37 cellular contexts compared by ENCODE assay signal in the genomic region with DNA sequence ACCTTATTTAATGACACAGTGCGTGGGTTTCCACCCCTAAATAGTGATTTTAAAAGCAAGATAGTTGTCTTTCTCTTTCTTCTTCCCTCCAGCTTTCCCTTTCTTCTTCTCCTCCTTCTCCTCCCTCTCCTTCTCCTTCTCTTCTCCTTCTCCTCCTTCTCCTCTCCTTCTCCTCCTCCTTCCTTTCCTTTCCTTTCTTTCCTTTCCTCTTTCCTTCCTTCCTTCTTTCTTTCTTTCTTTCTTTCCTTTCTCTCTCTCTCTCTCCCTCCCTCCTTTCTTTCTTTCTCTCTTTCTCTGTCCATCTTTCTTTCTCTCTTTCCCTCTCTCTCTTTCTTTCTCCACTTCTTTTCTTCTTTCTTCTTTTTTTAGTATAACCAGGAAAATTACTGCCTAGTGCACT.
"Had no signal": no experiment of that assay in that cellular context is flagged by ENCODE, and none has a peak within 500 bp of the region (broad histone marks: within the 10 kb centered on the region; RNA-seq: fewer than 3 reads in every experiment).

No MANE protein-coding gene starts in this region.

- ATAC-seq: activated naive CD4-positive, alpha-beta T cell treated with anti-CD3 and anti-CD28 coated beads, Interleukin-2, amount 50 U/mL, for 72 hours; activated naive CD8-positive, alpha-beta T cell treated with anti-CD3 and anti-CD28 coated beads, Interleukin-2, amount 50 U/mL, for 24 hours; activated T-cell treated with anti-CD3 and anti-CD28 coated beads, Interleukin-2, amount 50 U/mL, for 4 hours; activated T-cell treated with anti-CD3 and anti-CD28 coated beads, Interleukin-2, amount 50 U/mL, for 72 hours; activated T-helper 17 cell treated with anti-CD3 and anti-CD28 coated beads, Interleukin-2, amount 50 U/mL, for 72 hours; body of pancreas had no signal

- H3K27me3 Mint-ChIP-seq: activated naive CD4-positive, alpha-beta T cell treated with anti-CD3 and anti-CD28 coated beads, Interleukin-2, amount 10 ng/mL, durations not matched to agents 7 days and 5 days; activated naive CD4-positive, alpha-beta T cell treated with anti-CD3 and anti-CD28 coated beads, Interleukin-2, amount 50 U/mL, for 24 hours; activated naive CD8-positive, alpha-beta T cell; activated naive CD8-positive, alpha-beta T cell treated with anti-CD3 and anti-CD28 coated beads for 36 hours; activated naive CD8-positive, alpha-beta T cell treated with anti-CD3 and anti-CD28 coated beads, Interleukin-2, amount 10 ng/mL, durations not matched to agents 7 days and 5 days; activated naive CD8-positive, alpha-beta T cell treated with anti-CD3 and anti-CD28 coated beads, Interleukin-2, amount 50 U/mL, for 24 hours; activated T-cell treated with anti-CD3 and anti-CD28 coated beads, Interleukin-2, amount 50 U/mL, for 24 hours; activated T-helper 17 cell treated with anti-CD3 and anti-CD28 coated beads, Interleukin-2, amount 50 U/mL, for 72 hours; brain; central memory CD8-positive, alpha-beta T cell had no signal

- H3K27ac Mint-ChIP-seq: activated naive CD4-positive, alpha-beta T cell treated with anti-CD3 and anti-CD28 coated beads for 36 hours; activated naive CD4-positive, alpha-beta T cell treated with anti-CD3 and anti-CD28 coated beads, Interleukin-2, amount 10 ng/mL, durations not matched to agents 7 days and 5 days; activated naive CD4-positive, alpha-beta T cell treated with anti-CD3 and anti-CD28 coated beads, Interleukin-2, amount 50 U/mL, for 24 hours; activated naive CD4-positive, alpha-beta T cell treated with anti-CD3 and anti-CD28 coated beads, Interleukin-2, amount 50 U/mL, for 72 hours; activated naive CD8-positive, alpha-beta T cell; activated naive CD8-positive, alpha-beta T cell treated with anti-CD3 and anti-CD28 coated beads for 36 hours; activated naive CD8-positive, alpha-beta T cell treated with anti-CD3 and anti-CD28 coated beads, Interleukin-2, amount 10 ng/mL, durations not matched to agents 7 days and 5 days; activated naive CD8-positive, alpha-beta T cell treated with anti-CD3 and anti-CD28 coated beads, Interleukin-2, amount 50 U/mL, for 24 hours; activated T-cell treated with anti-CD3 and anti-CD28 coated beads, Interleukin-2, amount 50 U/mL, for 24 hours; activated T-cell treated with anti-CD3 and anti-CD28 coated beads, Interleukin-2, amount 50 U/mL, for 72 hours; activated T-helper 1 cell treated with anti-CD3 and anti-CD28 coated beads, Interleukin-12 subunit alpha, Interleukin-12 subunit beta, Interleukin-2, Interleukin-4 antibody, amounts not matched to agents 30 ng/mL and 10 ng/mL and 1 ng/mL, durations not matched to agents 14 hours and 24 hours and 36 hours; activated T-helper 17 cell treated with anti-CD3 and anti-CD28 coated beads, Interleukin-2, amount 50 U/mL, for 72 hours; activated T-helper 2 cell treated with anti-CD3 and anti-CD28 coated beads, Interferon-gamma antibody, Interleukin-2, Interleukin-4, amounts not matched to agents 10 μg/mL and 5 μg/mL and 100 μg/mL, durations not matched to agents 14 hours and 24 hours and 36 hours; brain had no signal

- H3K36me3 ChIP-seq: adrenal gland, ascending aorta, brain microvascular endothelial cell, breast epithelium, cardiac muscle cell had no signal

- H3K4me3 ChIP-seq: adrenal gland, ascending aorta, body of pancreas, breast epithelium, cardiac muscle cell had no signal

- H3K4me3 Mint-ChIP-seq: activated naive CD4-positive, alpha-beta T cell treated with anti-CD3 and anti-CD28 coated beads for 36 hours; activated naive CD4-positive, alpha-beta T cell treated with anti-CD3 and anti-CD28 coated beads, Interleukin-2, amount 10 ng/mL, durations not matched to agents 7 days and 5 days; activated naive CD4-positive, alpha-beta T cell treated with anti-CD3 and anti-CD28 coated beads, Interleukin-2, amount 50 U/mL, for 24 hours; activated naive CD8-positive, alpha-beta T cell; activated naive CD8-positive, alpha-beta T cell treated with anti-CD3 and anti-CD28 coated beads for 36 hours; activated naive CD8-positive, alpha-beta T cell treated with anti-CD3 and anti-CD28 coated beads, Interleukin-2, amount 10 ng/mL, durations not matched to agents 7 days and 5 days; activated naive CD8-positive, alpha-beta T cell treated with anti-CD3 and anti-CD28 coated beads, Interleukin-2, amount 50 U/mL, for 24 hours; activated T-cell treated with anti-CD3 and anti-CD28 coated beads, Interleukin-2, amount 50 U/mL, for 24 hours; activated T-cell treated with anti-CD3 and anti-CD28 coated beads, Interleukin-2, amount 50 U/mL, for 4 hours; activated T-cell treated with anti-CD3 and anti-CD28 coated beads, Interleukin-2, amount 50 U/mL, for 72 hours; activated T-helper 1 cell treated with anti-CD3 and anti-CD28 coated beads, Interleukin-12 subunit alpha, Interleukin-12 subunit beta, Interleukin-2, Interleukin-4 antibody, amounts not matched to agents 30 ng/mL and 10 ng/mL and 1 ng/mL, durations not matched to agents 14 hours and 24 hours and 36 hours; activated T-helper 17 cell treated with anti-CD3 and anti-CD28 coated beads, Interleukin-2, amount 50 U/mL, for 72 hours; brain; central memory CD8-positive, alpha-beta T cell had no signal

- H3K9me3 ChIP-seq: adrenal gland, ascending aorta, body of pancreas, breast epithelium had no signal

- H3K9me3 Mint-ChIP-seq: activated naive CD4-positive, alpha-beta T cell treated with anti-CD3 and anti-CD28 coated beads, Interleukin-2, amount 10 ng/mL, durations not matched to agents 7 days and 5 days; activated naive CD4-positive, alpha-beta T cell treated with anti-CD3 and anti-CD28 coated beads, Interleukin-2, amount 50 U/mL, for 24 hours; activated naive CD8-positive, alpha-beta T cell treated with anti-CD3 and anti-CD28 coated beads for 36 hours; activated naive CD8-positive, alpha-beta T cell treated with anti-CD3 and anti-CD28 coated beads, Interleukin-2, amount 10 ng/mL, durations not matched to agents 7 days and 5 days; activated T-cell treated with anti-CD3 and anti-CD28 coated beads, Interleukin-2, amount 50 U/mL, for 4 hours; activated T-cell treated with anti-CD3 and anti-CD28 coated beads, Interleukin-2, amount 50 U/mL, for 72 hours; activated T-helper 1 cell treated with anti-CD3 and anti-CD28 coated beads, Interleukin-12 subunit alpha, Interleukin-12 subunit beta, Interleukin-2, Interleukin-4 antibody, amounts not matched to agents 30 ng/mL and 10 ng/mL and 1 ng/mL, durations not matched to agents 14 hours and 24 hours and 36 hours; brain; central memory CD8-positive, alpha-beta T cell had no signal

- H3K27me3 ChIP-seq: adrenal gland, ascending aorta, body of pancreas, brain microvascular endothelial cell, breast epithelium, cardiac muscle cell had no signal

- H3K4me1 ChIP-seq: adrenal gland, ascending aorta, body of pancreas, breast epithelium had no signal

- H3K27ac ChIP-seq: adrenal gland, ascending aorta, body of pancreas, brain microvascular endothelial cell, breast epithelium, cardiac muscle cell had no signal

- DNase-seq: activated effector memory CD4-positive, alpha-beta T cell treated with anti-CD3 and anti-CD28 coated beads, Interleukin-2, amount 50 U/mL, for 16 hours; activated effector memory CD4-positive, alpha-beta T cell treated with Interleukin-2 at 50 U/mL for 16 hours; activated gamma-delta T cell; activated gamma-delta T cell treated with Interleukin-2 at 50 U/mL for 16 hours; activated naive CD4-positive, alpha-beta T cell; activated naive CD4-positive, alpha-beta T cell treated with anti-CD3 and anti-CD28 coated beads for 36 hours; activated naive CD4-positive, alpha-beta T cell treated with anti-CD3 and anti-CD28 coated beads, Interleukin-2, amount 10 ng/mL, durations not matched to agents 7 days and 5 days; activated naive CD4-positive, alpha-beta T cell treated with anti-CD3 and anti-CD28 coated beads, Interleukin-2, amount 50 U/mL, for 16 hours; activated naive CD4-positive, alpha-beta T cell treated with Interleukin-2 at 50 U/mL for 16 hours; activated naive CD8-positive, alpha-beta T cell treated with anti-CD3 and anti-CD28 coated beads for 36 hours; activated naive CD8-positive, alpha-beta T cell treated with anti-CD3 and anti-CD28 coated beads, Interleukin-2, amount 10 ng/mL, durations not matched to agents 7 days and 5 days; activated naive CD8-positive, alpha-beta T cell treated with anti-CD3 and anti-CD28 coated beads, Interleukin-2, amount 50 U/mL, for 24 hours; activated T-cell treated with anti-CD3 and anti-CD28 coated beads, Interleukin-2, amount 50 U/mL, for 24 hours; activated T-cell treated with anti-CD3 and anti-CD28 coated beads, Interleukin-2, amount 50 U/mL, for 4 hours; activated T-cell treated with anti-CD3 and anti-CD28 coated beads, Interleukin-2, amount 50 U/mL, for 48 hours; activated T-cell treated with anti-CD3 and anti-CD28 coated beads, Interleukin-2, amount 50 U/mL, for 72 hours; adrenal gland; amniotic stem cell; amygdala; anterior cingulate cortex; aorta; body of pancreas; brain microvascular endothelial cell; caudate nucleus; central memory CD4-positive, alpha-beta T cell; cerebellar nuclear complex had no signal

- H3K4me1 Mint-ChIP-seq: activated naive CD4-positive, alpha-beta T cell treated with anti-CD3 and anti-CD28 coated beads, Interleukin-2, amount 10 ng/mL, durations not matched to agents 7 days and 5 days; activated naive CD4-positive, alpha-beta T cell treated with anti-CD3 and anti-CD28 coated beads, Interleukin-2, amount 50 U/mL, for 24 hours; activated naive CD8-positive, alpha-beta T cell treated with anti-CD3 and anti-CD28 coated beads for 36 hours; activated naive CD8-positive, alpha-beta T cell treated with anti-CD3 and anti-CD28 coated beads, Interleukin-2, amount 10 ng/mL, durations not matched to agents 7 days and 5 days; activated naive CD8-positive, alpha-beta T cell treated with anti-CD3 and anti-CD28 coated beads, Interleukin-2, amount 50 U/mL, for 24 hours; activated T-helper 17 cell treated with anti-CD3 and anti-CD28 coated beads, Interleukin-2, amount 50 U/mL, for 72 hours; central memory CD8-positive, alpha-beta T cell had no signal

- H3K36me3 Mint-ChIP-seq: activated naive CD4-positive, alpha-beta T cell treated with anti-CD3 and anti-CD28 coated beads, Interleukin-2, amount 10 ng/mL, durations not matched to agents 7 days and 5 days; activated naive CD4-positive, alpha-beta T cell treated with anti-CD3 and anti-CD28 coated beads, Interleukin-2, amount 50 U/mL, for 24 hours; activated naive CD4-positive, alpha-beta T cell treated with anti-CD3 and anti-CD28 coated beads, Interleukin-2, amount 50 U/mL, for 72 hours; activated naive CD8-positive, alpha-beta T cell; activated naive CD8-positive, alpha-beta T cell treated with anti-CD3 and anti-CD28 coated beads for 36 hours; activated naive CD8-positive, alpha-beta T cell treated with anti-CD3 and anti-CD28 coated beads, Interleukin-2, amount 10 ng/mL, durations not matched to agents 7 days and 5 days; brain had no signal
